ENCODE assay signal across 8 cellular contexts in the genomic region with DNA sequence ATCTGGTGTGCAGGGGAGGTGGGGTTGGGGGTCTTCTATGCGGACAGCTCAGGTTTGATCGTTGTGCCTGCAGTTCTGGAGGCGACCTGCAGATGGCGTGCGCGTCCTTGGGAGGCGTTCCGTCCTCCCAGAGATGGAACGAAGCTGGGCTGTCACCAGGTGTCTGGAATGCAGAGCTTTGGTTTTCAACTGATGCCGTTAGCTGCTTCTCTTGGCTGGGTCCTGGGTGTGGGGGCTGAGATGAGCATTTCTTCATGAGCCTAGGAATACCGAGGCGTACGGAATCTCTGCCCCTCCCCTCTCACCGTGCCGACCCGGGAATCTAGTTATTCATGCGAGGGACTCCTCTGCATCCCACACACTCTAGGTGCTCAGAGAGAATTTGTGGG.
DNase-seq lines count a peak whose midpoint lies in the region; ATAC-seq, FAIRE-seq and TF ChIP-seq lines count a peak whose summit lies in the region.

No MANE protein-coding gene starts in this region.

- TF ChIP-seq CTCF in A549 (IDR thresholded peaks at IDR 0.05) (peak; percentile 70), GM13976 (IDR thresholded peaks at IDR 0.05; ENCODE audit: borderline replicate concordance, control extremely low read depth, extremely low read depth, insufficient read depth, missing control alignments) (peak; percentile 96)

- H3K9me3 ChIP-seq in A549: no peaks in the 10 kb centered on the region
- no peaks in the 10 kb centered on the region for H3K9me3 ChIP-seq in effector memory CD4-positive, alpha-beta T cell (ENCODE audit: control insufficient read depth, low read length)

- FAIRE-seq in A549 (lab: Jason Lieb, UNC): no peak

- CTCF ChIA-PET in A549 (lab: Yijun Ruan, JAX): interaction anchor here (0.6 to 7.6 kb wide), 66 partner anchors 9 to 650 kb away, joined by 3 to 128 read pairs (median 4); partner anchors contain the start of genes FXYD2 and TMPRSS4
- CTCF ChIA-PET in activated CD8-positive, alpha-beta T cell treated with anti-CD3 and anti-CD28 coated beads, Interleukin-2, amount 10 ng/mL, durations not matched to agents 7 days and 5 days (lab: Charles Lee): interaction anchor here (0.6 to 5.5 kb wide), 87 partner anchors 9 to 743 kb away, joined by 3 to 66 read pairs (median 3); partner anchors contain the start of genes CEP164, FXYD2 and SIDT2

- H3K4me3 ChIP-seq in A549: no peak overlapping the region
- H3K4me3 ChIP-seq in effector memory CD4-positive, alpha-beta T cell (ENCODE audit: insufficient read depth, low read depth, low read length, poor library complexity, severe bottlenecking): peak overlapping the region; percentile 8

- TF ChIP-seq RAD21 in A549 (conservative IDR thresholded peaks at IDR 0.05 in 1 of 2, IDR thresholded peaks at IDR 0.05 in 1 of 2): peak; percentile 78 to 89

- no peaks in the 10 kb centered on the region for H3K27me3 Mint-ChIP-seq in activated CD8-positive, alpha-beta T cell treated with anti-CD3 and anti-CD28 coated beads, Interleukin-2, amount 10 ng/mL, durations not matched to agents 7 days and 5 days (ENCODE audit: low read depth)
- peaks cover 10% of the 10 kb centered on the region for H3K27me3 Mint-ChIP-seq in memory B cell

- no peak overlapping the region for H3K27ac ChIP-seq in A549
- H3K27ac ChIP-seq in effector memory CD4-positive, alpha-beta T cell (ENCODE audit: insufficient read depth, low read length, poor library complexity, severe bottlenecking): no peak overlapping the region

- TF ChIP-seq POLR2A in A549 (IDR thresholded peaks at IDR 0.05; ENCODE audit: low read length): no peak

- DNase-seq in A549 (ENCODE audit: low read depth in 1 of 2, low spot score in 1 of 2) (peak; percentile 37 to 44), GM13976 (ENCODE audit: low spot score) (peak; percentile 86), NCI-H460 (ENCODE audit: extremely low read depth, low read depth) (peak; percentile 33), memory B cell (ENCODE audit: low spot score in 2 of 2) (peak; percentile 64 to 72)
- peak; percentile 72 for DNase-seq in activated CD8-positive, alpha-beta T cell treated with anti-CD3 and anti-CD28 coated beads, Interleukin-2, amount 10 ng/mL, durations not matched to agents 7 days and 5 days
- DNase-seq in effector memory CD4-positive, alpha-beta T cell: peak; percentile 27 to 49 (median 31)
- DNase-seq in stimulated activated CD8-positive, alpha-beta memory T cell treated with anti-CD3 and anti-CD28 coated beads, Interleukin-15, amount 100 ng/mL, for 24 hours (ENCODE audit: low read depth): peak; percentile 72

- no peak for TF ChIP-seq EP300 in A549 (IDR thresholded peaks at IDR 0.05)

- H3K4me2 ChIP-seq in A549: peak overlapping the region; percentile 77

- no peaks in the 10 kb centered on the region for H3K36me3 Mint-ChIP-seq in activated CD8-positive, alpha-beta T cell treated with anti-CD3 and anti-CD28 coated beads, Interleukin-2, amount 10 ng/mL, durations not matched to agents 7 days and 5 days (ENCODE audit: low read depth)
- no peaks in the 10 kb centered on the region for H3K36me3 Mint-ChIP-seq in memory B cell

- H3K4me1 Mint-ChIP-seq in activated CD8-positive, alpha-beta T cell treated with anti-CD3 and anti-CD28 coated beads, Interleukin-2, amount 10 ng/mL, durations not matched to agents 7 days and 5 days (ENCODE audit: low read depth): peaks cover 5% of the 10 kb centered on the region
- no peaks in the 10 kb centered on the region for H3K4me1 Mint-ChIP-seq in memory B cell

- in situ Hi-C loops in GM13976 (cut with MboI; ENCODE audit: low sequenced_read_pairs, unreplicated experiment): loop anchor here (10.0 kb wide), 1 partner anchor 379 kb away; no protein-coding TSS in a partner anchor

- H3K4me3 Mint-ChIP-seq in activated CD8-positive, alpha-beta T cell treated with anti-CD3 and anti-CD28 coated beads, Interleukin-2, amount 10 ng/mL, durations not matched to agents 7 days and 5 days: no peak overlapping the region
- H3K4me3 Mint-ChIP-seq in memory B cell: peak overlapping the region; percentile 21

- H3K9me3 Mint-ChIP-seq in activated CD8-positive, alpha-beta T cell treated with anti-CD3 and anti-CD28 coated beads, Interleukin-2, amount 10 ng/mL, durations not matched to agents 7 days and 5 days (ENCODE audit: insufficient read depth): no peaks in the 10 kb centered on the region
- H3K9me3 Mint-ChIP-seq in memory B cell: no peaks in the 10 kb centered on the region

- no peaks in the 10 kb centered on the region for H3K27me3 ChIP-seq in effector memory CD4-positive, alpha-beta T cell (replicated peaks; ENCODE audit: control insufficient read depth, insufficient read depth, low read length, poor library complexity, severe bottlenecking)

- H3K27ac Mint-ChIP-seq in activated CD8-positive, alpha-beta T cell treated with anti-CD3 and anti-CD28 coated beads, Interleukin-2, amount 10 ng/mL, durations not matched to agents 7 days and 5 days: no peak overlapping the region
- no peak overlapping the region for H3K27ac Mint-ChIP-seq in memory B cell

- no peaks in the 10 kb centered on the region for H3K36me3 ChIP-seq in effector memory CD4-positive, alpha-beta T cell (ENCODE audit: control insufficient read depth, insufficient read depth, low read length)

- 13% methylated on average over 10 of the region's 17 CpGs for WGBS in A549 (ENCODE audit: missing lambda C conversion rate)

- no peaks in the 10 kb centered on the region for H3K4me1 ChIP-seq in A549
- H3K4me1 ChIP-seq in effector memory CD4-positive, alpha-beta T cell (ENCODE audit: control insufficient read depth, insufficient read depth, low read length, poor library complexity, severe bottlenecking): peaks cover 5% of the 10 kb centered on the region

- ATAC-seq in A549 (peak in 1 of 2 experiments; percentile 88; a peak in 3 of 6 replicates), memory B cell (ENCODE audit: low read depth) (peak; percentile 29), HG03159 (IDR thresholded peaks at IDR 0.05; ENCODE audit: unreplicated experiment) (no peak)
- ATAC-seq in activated CD8-positive, alpha-beta T cell treated with anti-CD3 and anti-CD28 coated beads, Interleukin-2, amount 10 ng/mL, durations not matched to agents 7 days and 5 days: peak; percentile 56

- POLR2A ChIA-PET in A549 (lab: Yijun Ruan, JAX): interaction anchor here (1.1 kb wide), 1 partner anchor 391 kb away, joined by 5 read pairs; no protein-coding TSS in a partner anchor
- POLR2A ChIA-PET in activated CD8-positive, alpha-beta T cell treated with anti-CD3 and anti-CD28 coated beads, Interleukin-2, amount 10 ng/mL, durations not matched to agents 7 days and 5 days (lab: Charles Lee): interaction anchor here (0.6 to 1.1 kb wide), 2 partner anchors 389 to 392 kb away, joined by 3 read pairs; no protein-coding TSS in a partner anchor

TF ChIP-seq in A549, 52 proteins besides CTCF, POLR2A, EP300 and RAD21:
- TF ChIP-seq SMC3 (IDR thresholded peaks at IDR 0.05) (peak; percentile 82), CEBPB (IDR thresholded peaks at IDR 0.05) (no peak)
TF ChIP-seq in A549: peak in this region for 1.

Comparison
In these comparisons a context has a peak if more than half of its experiments do, and no peak if none do; other contexts are left out.
1. DNase-seq: peak in every context shown above with its lines; median percentile 86 in GM13976; 72 in activated CD8-positive, alpha-beta T cell treated with anti-CD3 and anti-CD28 coated beads, Interleukin-2, amount 10 ng/mL, durations not matched to agents 7 days and 5 days; 72 in stimulated activated CD8-positive, alpha-beta memory T cell treated with anti-CD3 and anti-CD28 coated beads, Interleukin-15, amount 100 ng/mL, for 24 hours; 68 in memory B cell; 40 in A549; 33 in NCI-H460; 31 in effector memory CD4-positive, alpha-beta T cell.